8 cellular contexts compared by ENCODE assay signal in the genomic region with DNA sequence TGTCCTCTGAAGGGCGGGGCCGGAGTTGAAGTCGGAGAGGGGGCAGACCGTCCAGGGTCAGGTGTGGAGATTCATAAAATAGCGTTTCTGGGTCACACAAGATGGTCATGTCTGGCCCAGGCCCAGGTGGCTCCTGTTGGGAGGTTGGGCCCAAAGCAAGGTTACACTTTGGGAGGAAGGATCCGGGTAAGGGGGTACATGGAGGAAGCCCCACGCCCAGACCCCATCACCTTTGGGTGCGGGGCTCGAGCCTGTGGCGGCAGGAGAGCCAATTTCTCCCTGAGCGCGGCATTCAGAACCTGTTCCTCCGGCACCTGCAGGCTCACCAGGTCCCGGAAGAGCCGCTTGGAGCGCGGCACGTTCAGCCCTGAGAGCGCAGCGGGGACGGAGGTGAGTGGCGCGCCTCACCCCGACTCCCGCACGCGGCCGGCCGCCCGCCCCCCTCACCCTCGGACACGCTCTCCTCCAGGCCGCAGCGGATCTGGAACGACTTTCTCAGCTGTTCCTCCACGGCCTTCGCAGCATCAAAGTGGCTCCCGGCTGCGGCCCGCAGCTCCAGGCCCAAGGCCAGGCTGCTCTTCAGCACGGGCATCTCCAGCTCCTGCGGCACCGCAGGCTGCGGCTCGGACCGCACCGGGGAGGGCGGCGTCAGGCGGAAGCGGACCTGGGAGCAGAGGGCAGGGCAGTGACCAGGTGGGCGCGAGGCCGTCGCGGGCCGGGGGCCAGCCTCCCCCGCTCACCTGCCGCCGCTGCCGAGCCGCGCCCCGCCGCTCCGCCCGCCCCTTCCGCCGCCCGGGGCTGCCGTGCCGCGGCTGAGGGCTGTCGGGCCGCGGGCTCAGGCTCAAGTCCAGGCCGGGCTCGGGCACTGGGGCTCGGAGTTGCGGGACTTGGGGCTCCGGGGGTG. TPM values are rescaled to one million over a fixed set of nuclear protein-coding genes. Genes with fewer than 3 reads are reported as not detected.
A peak's percentile ranks its signal among the peaks of the same experiment; 100 is the strongest.
DNase-seq lines count a peak whose midpoint lies in the region; ATAC-seq, FAIRE-seq and TF ChIP-seq lines count a peak whose summit lies in the region.

No MANE protein-coding gene starts in this region.

- DNase-seq in Karpas-422: peak; percentile 83
- DNase-seq in activated CD4-positive, alpha-beta T cell treated with anti-CD3 and anti-CD28 coated beads, Interleukin-2, amount 50 U/mL, for 48 hours: peak; percentile 45 to 53
- DNase-seq in H1 (ENCODE audit: low read depth in 1 of 2, low spot score in 2 of 2): peak in 1 of 2 experiments; percentile 70
- no peak for DNase-seq in COLO829 (ENCODE audit: low spot score)

- POLR2A ChIA-PET in H1 (lab: Charles Lee; ENCODE audit: partially characterized antibody): interaction anchor here (0.6 to 5.2 kb wide), 13 partner anchors 7 to 1046 kb away, joined by 3 to 55 read pairs (median 3); a partner anchor contains a TSS

- H3K23ac ChIP-seq in H1 (ENCODE audit: insufficient read length): no peak overlapping the region

- peak overlapping the region; percentile 75 for H3K56ac ChIP-seq in H1 (replicated peaks; ENCODE audit: insufficient read length, low read depth, low read length)

- no peak for TF ChIP-seq CTCF in H1 (IDR thresholded peaks at IDR 0.05; ENCODE audit: control extremely low read depth in 1 of 3, insufficient read depth in 1 of 3, low read depth in 1 of 3, low read length in 3 of 3)

- no peaks in the 10 kb centered on the region; the same call in none of the 2 replicates for H3K79me1 ChIP-seq in H1 (ENCODE audit: low read depth, low read length)

- ATAC-seq in GM21737 (IDR thresholded peaks at IDR 0.05; ENCODE audit: unreplicated experiment): peak; percentile 19

- H3K27me3 ChIP-seq in Karpas-422 (ENCODE audit: low read length) (no peaks in the 10 kb centered on the region), H1 (replicated peaks in 1 of 4; ENCODE audit: control insufficient read depth in 3 of 4, extremely low read depth in 1 of 4, insufficient read depth in 3 of 4, low read length in 3 of 4) (no peaks in the 10 kb centered on the region), mucosa of rectum (ENCODE audit: control insufficient read depth in 2 of 2, insufficient read depth in 2 of 2, low read length in 2 of 2) (no peaks in the 10 kb centered on the region)

- peaks cover under 1% of the 10 kb centered on the region; the same call in 1 of the 2 replicates for H3K23me2 ChIP-seq in H1 (ENCODE audit: low read depth, low read length)

- H4K91ac ChIP-seq in H1 (replicated peaks; ENCODE audit: insufficient read length, low read length): peak overlapping the region; percentile 83

- H3K9ac ChIP-seq in Karpas-422 (ENCODE audit: low read length): peak overlapping the region; percentile 95
- peak overlapping the region; percentile 62 to 94 (median 86) for H3K9ac ChIP-seq in H1 (replicated peaks in 1 of 4; ENCODE audit: extremely low read depth in 1 of 4, low read depth in 3 of 4, low read length in 3 of 4)
- H3K9ac ChIP-seq in mucosa of rectum (ENCODE audit: low read depth in 1 of 2, low read length in 2 of 2): peak overlapping the region; percentile 87 to 90

- H3K14ac ChIP-seq in H1 (ENCODE audit: insufficient read length): no peak overlapping the region

- no peaks in the 10 kb centered on the region for H3K9me2 ChIP-seq in Karpas-422 (replicated peaks; ENCODE audit: insufficient read depth, low read length)

- H3K27ac ChIP-seq in Karpas-422 (ENCODE audit: low read length): peak overlapping the region; percentile 83
- peak overlapping the region; percentile 62 for H3K27ac ChIP-seq in H1 (ENCODE audit: low read depth, low read length)
- peak overlapping the region; percentile 97 to 98 for H3K27ac ChIP-seq in mucosa of rectum (ENCODE audit: low read depth in 2 of 2, low read length in 2 of 2)
- peak overlapping the region; percentile 82 for H3K27ac ChIP-seq in temporal lobe (ENCODE audit: low read depth, low read length)

- H4K5ac ChIP-seq in H1 (ENCODE audit: insufficient read length, low read depth, low read length): peak overlapping the region; percentile 64

- peak overlapping the region; percentile 77 for H4K8ac ChIP-seq in H1 (ENCODE audit: extremely low read depth, insufficient read depth, low read length)

- H3K9me3 ChIP-seq in Karpas-422 (ENCODE audit: low read length) (no peaks in the 10 kb centered on the region), H1 (ENCODE audit: insufficient read depth in 2 of 2, low read depth in 1 of 2, low read length in 1 of 2) (no peaks in the 10 kb centered on the region), mucosa of rectum (ENCODE audit: control insufficient read depth in 2 of 2, low read length in 2 of 2) (no peaks in the 10 kb centered on the region)

- H3K36me3 ChIP-seq in Karpas-422 (ENCODE audit: insufficient read depth, low read length) (peaks cover 16% of the 10 kb centered on the region), H1 (ENCODE audit: control insufficient read depth in 2 of 4, insufficient read depth in 4 of 4, low read length in 3 of 4) (peaks cover 2 to 44% (median 18%) of the 10 kb centered on the region in 4 experiments; a peak in 6 of 8 replicates), mucosa of rectum (ENCODE audit: control insufficient read depth in 2 of 2, insufficient read depth in 2 of 2, low read length in 2 of 2) (peaks cover 26 to 35% of the 10 kb centered on the region in 2 donors)

- CTCF ChIA-PET in H1 (lab: Charles Lee; ENCODE audit: partially characterized antibody): interaction anchor here (0.8 to 2.7 kb wide), 5 partner anchors 9 to 34 kb away, joined by 3 to 9 read pairs (median 6); no protein-coding TSS in a partner anchor

- no peak for FAIRE-seq in H1 (lab: Jason Lieb, UNC)

- H3K4me3 ChIP-seq in GM08714 (ENCODE audit: low read length): peak overlapping the region; percentile 86
- H3K4me3 ChIP-seq in Karpas-422 (ENCODE audit: low read length): peak overlapping the region; percentile 90
- H3K4me3 ChIP-seq in H1 (ENCODE audit: extremely low read depth in 1 of 4, insufficient read depth in 2 of 4, low read depth in 3 of 4, low read length in 4 of 4): peak overlapping the region; percentile 68 to 86 (median 83)
- H3K4me3 ChIP-seq in mucosa of rectum (ENCODE audit: low read length in 2 of 2): peak overlapping the region; percentile 83 to 95

- H2BK20ac ChIP-seq in H1 (ENCODE audit: low read length): no peak overlapping the region

- 4% methylated on average over 34 of the region's 81 CpGs; no CpG with 5 or more reads in 1 of the 2 experiments for WGBS in H1 (ENCODE audit: extremely low coverage in 1 of 2, insufficient coverage in 1 of 2, insufficient read length in 1 of 2, insufficient replicate concordance in 2 of 2, low coverage in 1 of 2, low lambda C conversion rate in 2 of 2, missing lambda C conversion rate in 1 of 2), 2 experiments

- TF ChIP-seq POLR2A in H1 (IDR thresholded peaks at IDR 0.05; ENCODE audit: control extremely low read depth in 1 of 2, low read depth in 2 of 2, low read length in 2 of 2): peak in 1 of 2 experiments; percentile 63; a peak in 1 of 3 replicates

- H2BK120ac ChIP-seq in H1 (replicated peaks; ENCODE audit: low read depth, low read length): no peak overlapping the region

- H3K4me2 ChIP-seq in Karpas-422 (ENCODE audit: low read depth, low read length, poor library complexity, severe bottlenecking): peak overlapping the region; percentile 92
- peak overlapping the region; percentile 76 to 97 for H3K4me2 ChIP-seq in H1 (ENCODE audit: insufficient read depth in 1 of 2, low read depth in 2 of 2, low read length in 2 of 2)

- no peak overlapping the region for H2AK5ac ChIP-seq in H1 (ENCODE audit: low read depth, low read length)

- no peak overlapping the region; the same call in 1 of the 2 replicates for H2BK15ac ChIP-seq in H1 (ENCODE audit: low read length)

- H4K20me1 ChIP-seq in Karpas-422 (ENCODE audit: insufficient read depth, low read depth, low read length) (peaks cover 9% of the 10 kb centered on the region; the same call in 1 of the 2 replicates), H1 (replicated peaks in 1 of 2; ENCODE audit: control insufficient read depth in 1 of 2, insufficient read depth in 2 of 2, low read length in 2 of 2) (peaks cover 8% of the 10 kb centered on the region in 2 experiments)

- peaks cover 28% of the 10 kb centered on the region for H3K79me2 ChIP-seq in Karpas-422 (ENCODE audit: low read length)
- H3K79me2 ChIP-seq in H1 (ENCODE audit: control insufficient read depth in 1 of 2, insufficient read depth in 2 of 2, low read length in 2 of 2): peaks cover 0 to 45% of the 10 kb centered on the region in 2 experiments; a peak in 3 of 4 replicates

- H3K4me1 ChIP-seq in Karpas-422 (ENCODE audit: low read length) (peaks cover 51% of the 10 kb centered on the region), H1 (replicated peaks in 1 of 4; ENCODE audit: control insufficient read depth in 3 of 4, insufficient read depth in 4 of 4, low read length in 3 of 4) (peaks cover 3 to 15% (median 8%) of the 10 kb centered on the region in 4 experiments), mucosa of rectum (ENCODE audit: control insufficient read depth in 2 of 2, insufficient read depth in 2 of 2, low read length in 2 of 2) (peaks cover 15 to 30% of the 10 kb centered on the region in 2 donors)

- H2BK5ac ChIP-seq in H1 (ENCODE audit: low read depth, low read length): peak overlapping the region; percentile 93; the same call in 1 of the 2 replicates

- TF ChIP-seq RAD21 in H1 (IDR thresholded peaks at IDR 0.05 in 1 of 2, conservative IDR thresholded peaks at IDR 0.05 in 1 of 2; ENCODE audit: low read depth in 2 of 2, low read length in 2 of 2): no peak

- H3K18ac ChIP-seq in H1 (ENCODE audit: extremely low read depth, low read length): peak overlapping the region; percentile 93

- no peak overlapping the region for H2BK12ac ChIP-seq in H1 (ENCODE audit: low read depth, low read length)

- peak overlapping the region; percentile 34 for H3K4ac ChIP-seq in H1 (replicated peaks; ENCODE audit: insufficient read length, low read depth, low read length)

- TF ChIP-seq EP300 in H1 (IDR thresholded peaks at IDR 0.05; ENCODE audit: borderline replicate concordance in 1 of 2, low read depth in 2 of 2, low read length in 2 of 2): no peak

- H2AFZ ChIP-seq in Karpas-422 (ENCODE audit: low read length) (no peak overlapping the region), H1 (ENCODE audit: low read length) (no peak overlapping the region)

RNA-seq across cellular contexts. Expression of a gene that starts 0.6 kb away (rescaled TPM):
- total RNA-seq in Karpas-422 (2014; rRNA removed; shearing (Covaris generic); ENCODE audit: low replicate concordance): 25.9 and 106 TPM in 2 replicates
- total RNA-seq in H1 (2021; fragmentation: NEBNext Ultra II Directional; extraction: Animal tissue kit (Norgen Biotek cat#: 25700)): 53.8 and 58.2 TPM in 2 replicates
- polyA plus RNA-seq in H1 (2011; rRNA removed): 52.3 and 78.4 TPM in 2 replicates
- 63.4 TPM for polyA plus RNA-seq in H1 (2011; cell fraction: cytosol; rRNA removed)
- polyA plus RNA-seq in H1 (2011; cell fraction: nucleus; rRNA removed): 97.9 TPM
- polyA plus RNA-seq in H1 (2012, experiment 1 of 2): 42.3 to 54.4 TPM (median 51.6 TPM) in 4 replicates
- polyA plus RNA-seq in H1 (2012, experiment 2 of 2): 48.2 TPM
- polyA plus RNA-seq in H1 (2013, experiment 1 of 2): 131 TPM
- polyA plus RNA-seq in H1 (2013, experiment 2 of 2): 122 TPM
- polyA minus RNA-seq in H1 (2011; rRNA and poly(A)+ RNA removed): 2.5 and 4.6 TPM in 2 replicates
- polyA minus RNA-seq in H1 (2011; cell fraction: cytosol; rRNA and poly(A)+ RNA removed): 22.1 TPM
- polyA minus RNA-seq in H1 (2011; cell fraction: nucleus; rRNA and poly(A)+ RNA removed): 18.2 TPM
- total RNA-seq in temporal lobe: 5.9 TPM

RNA-seq across cellular contexts. Expression of a gene that starts 6.0 kb away (rescaled TPM):
- 28.4 and 40.4 TPM in 2 replicates for total RNA-seq in Karpas-422 (2014; rRNA removed; shearing (Covaris generic); ENCODE audit: low replicate concordance)
- total RNA-seq in H1 (2021; fragmentation: NEBNext Ultra II Directional; extraction: Animal tissue kit (Norgen Biotek cat#: 25700)): 48.8 and 51.2 TPM in 2 replicates
- 22.8 and 25.8 TPM in 2 replicates for polyA plus RNA-seq in H1 (2011; rRNA removed)
- polyA plus RNA-seq in H1 (2011; cell fraction: cytosol; rRNA removed): 20.3 TPM
- polyA plus RNA-seq in H1 (2011; cell fraction: nucleus; rRNA removed): 31.4 TPM
- polyA plus RNA-seq in H1 (2012, experiment 1 of 2): 31.7 to 46.6 TPM (median 42.9 TPM) in 4 replicates
- 45.8 TPM for polyA plus RNA-seq in H1 (2012, experiment 2 of 2)
- polyA plus RNA-seq in H1 (2013, experiment 1 of 2): 25.2 TPM
- 24.6 TPM for polyA plus RNA-seq in H1 (2013, experiment 2 of 2)
- 36.0 and 42.1 TPM in 2 replicates for polyA minus RNA-seq in H1 (2011; rRNA and poly(A)+ RNA removed)
- 18.4 TPM for polyA minus RNA-seq in H1 (2011; cell fraction: cytosol; rRNA and poly(A)+ RNA removed)
- polyA minus RNA-seq in H1 (2011; cell fraction: nucleus; rRNA and poly(A)+ RNA removed): 31.3 TPM
- 16.7 TPM for total RNA-seq in temporal lobe

RNA-seq across cellular contexts. Expression of a gene that starts 7.2 kb away (rescaled TPM):
- total RNA-seq in Karpas-422 (2014; rRNA removed; shearing (Covaris generic); ENCODE audit: low replicate concordance): 3.0 and 8.8 TPM in 2 replicates
- 1.4 and 2.7 TPM in 2 replicates for total RNA-seq in H1 (2021; fragmentation: NEBNext Ultra II Directional; extraction: Animal tissue kit (Norgen Biotek cat#: 25700))
- 0.51 and 0.75 TPM in 2 replicates for polyA plus RNA-seq in H1 (2011; rRNA removed)
- polyA plus RNA-seq in H1 (2011; cell fraction: cytosol; rRNA removed): 1.5 TPM
- 2.8 TPM for polyA plus RNA-seq in H1 (2011; cell fraction: nucleus; rRNA removed)
- 1.0 to 2.7 TPM (median 1.6 TPM) in 4 replicates for polyA plus RNA-seq in H1 (2012, experiment 1 of 2)
- polyA plus RNA-seq in H1 (2012, experiment 2 of 2): 0.33 TPM
- 2.0 TPM for polyA plus RNA-seq in H1 (2013, experiment 1 of 2)
- polyA plus RNA-seq in H1 (2013, experiment 2 of 2): 1.5 TPM
- 0.29 and 0.69 TPM in 2 replicates for polyA minus RNA-seq in H1 (2011; rRNA and poly(A)+ RNA removed)
- not detected for polyA minus RNA-seq in H1 (2011; cell fraction: cytosol; rRNA and poly(A)+ RNA removed)
- 1.3 TPM for polyA minus RNA-seq in H1 (2011; cell fraction: nucleus; rRNA and poly(A)+ RNA removed)
- total RNA-seq in temporal lobe: 1.5 TPM

RNA-seq across cellular contexts. Expression of a gene that starts 28.4 kb away (rescaled TPM):
- total RNA-seq in Karpas-422 (2014; rRNA removed; shearing (Covaris generic); ENCODE audit: low replicate concordance): 1.5 and 2.8 TPM in 2 replicates
- total RNA-seq in H1 (2021; fragmentation: NEBNext Ultra II Directional; extraction: Animal tissue kit (Norgen Biotek cat#: 25700)): 0.33 TPM in 1 of 2 replicates, not detected in the other
- 0.26 and 0.31 TPM in 2 replicates for polyA plus RNA-seq in H1 (2011; rRNA removed)
- polyA plus RNA-seq in H1 (2011; cell fraction: cytosol; rRNA removed): 0.41 TPM
- 0.80 TPM for polyA plus RNA-seq in H1 (2011; cell fraction: nucleus; rRNA removed)
- polyA plus RNA-seq in H1 (2012, experiment 1 of 2): 0.18 to 0.92 TPM (median 0.19 TPM) in 3 of 4 replicates, not detected in the other
- polyA plus RNA-seq in H1 (2012, experiment 2 of 2): 0.39 TPM
- 0.55 TPM for polyA plus RNA-seq in H1 (2013, experiment 1 of 2)
- 0.13 TPM for polyA plus RNA-seq in H1 (2013, experiment 2 of 2)
- not detected in 2 replicates for polyA minus RNA-seq in H1 (2011; rRNA and poly(A)+ RNA removed)
- not detected for polyA minus RNA-seq in H1 (2011; cell fraction: cytosol; rRNA and poly(A)+ RNA removed)
- polyA minus RNA-seq in H1 (2011; cell fraction: nucleus; rRNA and poly(A)+ RNA removed): not detected
- 0.25 TPM for total RNA-seq in temporal lobe

RNA-seq across cellular contexts. Expression of a gene that starts 43.4 kb away (rescaled TPM):
- 40.4 and 97.3 TPM in 2 replicates for total RNA-seq in Karpas-422 (2014; rRNA removed; shearing (Covaris generic); ENCODE audit: low replicate concordance)
- total RNA-seq in H1 (2021; fragmentation: NEBNext Ultra II Directional; extraction: Animal tissue kit (Norgen Biotek cat#: 25700)): 20.3 and 24.1 TPM in 2 replicates
- 13.2 and 22.4 TPM in 2 replicates for polyA plus RNA-seq in H1 (2011; rRNA removed)
- polyA plus RNA-seq in H1 (2011; cell fraction: cytosol; rRNA removed): 14.7 TPM
- 22.4 TPM for polyA plus RNA-seq in H1 (2011; cell fraction: nucleus; rRNA removed)
- 13.5 to 21.7 TPM (median 20.5 TPM) in 4 replicates for polyA plus RNA-seq in H1 (2012, experiment 1 of 2)
- polyA plus RNA-seq in H1 (2012, experiment 2 of 2): 18.7 TPM
- polyA plus RNA-seq in H1 (2013, experiment 1 of 2): 15.3 TPM
- polyA plus RNA-seq in H1 (2013, experiment 2 of 2): 14.1 TPM
- polyA minus RNA-seq in H1 (2011; rRNA and poly(A)+ RNA removed): 4.6 and 6.6 TPM in 2 replicates
- polyA minus RNA-seq in H1 (2011; cell fraction: cytosol; rRNA and poly(A)+ RNA removed): 15.1 TPM
- polyA minus RNA-seq in H1 (2011; cell fraction: nucleus; rRNA and poly(A)+ RNA removed): 7.5 TPM
- 8.4 TPM for total RNA-seq in temporal lobe
